ENCODE assay signal across 8 cellular contexts in the genomic region with DNA sequence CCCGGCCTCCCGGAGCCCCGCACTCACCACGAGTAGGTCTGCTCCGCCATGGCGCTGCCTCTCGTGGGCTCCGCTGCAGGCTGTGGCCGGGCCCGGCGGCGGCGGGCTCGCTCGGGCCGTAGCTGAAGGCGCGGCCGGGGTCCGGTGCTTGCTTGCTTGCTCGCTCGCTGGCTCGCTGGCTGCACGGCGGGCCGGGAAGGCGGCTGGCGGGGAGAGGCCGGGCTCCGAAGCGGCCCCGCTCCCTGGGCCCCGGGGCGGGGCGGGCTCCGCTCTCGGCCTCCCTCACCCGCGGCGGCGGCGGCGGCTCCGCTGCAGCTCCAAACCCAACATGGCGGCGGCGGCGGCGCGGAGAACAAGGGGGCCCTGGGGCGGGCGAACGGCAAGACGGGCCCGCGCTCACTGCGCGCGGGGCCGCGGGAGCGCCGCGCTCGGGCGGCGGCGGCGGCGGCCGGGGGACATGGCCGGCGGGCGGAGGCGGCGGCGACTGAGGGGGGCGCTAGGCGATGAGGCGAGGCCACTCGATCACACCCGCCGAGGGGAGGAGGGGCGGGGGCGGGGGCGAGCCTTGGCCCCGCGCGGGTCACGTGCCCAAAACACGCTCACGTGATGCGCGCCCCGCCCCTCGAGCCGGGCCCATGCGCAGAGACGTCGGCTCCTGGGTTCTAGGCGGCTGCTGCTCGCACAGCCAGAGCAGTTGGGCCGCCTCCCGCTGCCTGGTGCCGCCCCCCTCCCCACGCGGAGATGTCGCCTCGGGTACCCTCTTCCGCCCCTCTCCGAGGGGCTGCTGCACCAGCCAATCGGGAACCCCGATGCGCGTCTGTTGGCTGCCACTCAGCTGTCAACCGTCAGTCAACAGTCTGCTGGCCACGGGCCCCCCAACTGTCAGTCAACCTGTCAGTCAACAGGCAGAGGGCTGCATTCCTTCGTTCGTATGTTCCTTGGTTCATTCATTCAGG. TPM values are rescaled to one million over a fixed set of nuclear protein-coding genes. Genes with fewer than 3 reads are reported as not detected.
A peak's percentile ranks its signal among the peaks of the same experiment; 100 is the strongest.
DNase-seq lines count a peak whose midpoint lies in the region; ATAC-seq, FAIRE-seq and TF ChIP-seq lines count a peak whose summit lies in the region.

SPPL3 (minus strand) TSS at position 541 of the 956 bp plus-strand sequence; CDS start at position 50, 491 bp downstream.

- H3K9me3 Mint-ChIP-seq in natural killer cell treated with Interleukin-12 subunit alpha and Interleukin-12 subunit beta and Interleukin-15 and Interleukin-18, amount 100 ng/mL, for 72 hours = no peaks in the 10 kb centered on the region

- peaks cover 20 to 21% of the 10 kb centered on the region in 2 donors for H3K4me1 Mint-ChIP-seq in natural killer cell treated with Interleukin-12 subunit alpha and Interleukin-12 subunit beta and Interleukin-15 and Interleukin-18, amount 100 ng/mL, for 72 hours (ENCODE audit: low read depth in 2 of 2)

- H3K27me3 Mint-ChIP-seq in natural killer cell treated with Interleukin-12 subunit alpha and Interleukin-12 subunit beta and Interleukin-15 and Interleukin-18, amount 100 ng/mL, for 72 hours = no peaks in the 10 kb centered on the region

- peak within 1 kb of the TSS; percentile 97 for H3K4me3 Mint-ChIP-seq in natural killer cell treated with Interleukin-12 subunit alpha and Interleukin-12 subunit beta and Interleukin-15 and Interleukin-18, amount 100 ng/mL, for 72 hours

- peak within 1 kb of the TSS; percentile 74 to 86 for H3K27ac Mint-ChIP-seq in natural killer cell treated with Interleukin-12 subunit alpha and Interleukin-12 subunit beta and Interleukin-15 and Interleukin-18, amount 100 ng/mL, for 72 hours

- no peak for FAIRE-seq in H54 (lab: Jason Lieb, UNC)

- DNase-seq in EH (ENCODE audit: low read depth) = peak; percentile 85
- DNase-seq in H54 (ENCODE audit: insufficient read length, low spot score) = peak; percentile 90
- peak; percentile 91 for DNase-seq in LoVo (ENCODE audit: low spot score)
- peak; percentile 95 for DNase-seq in RPMI8226
- DNase-seq in activated T-helper 9 cell treated with anti-CD3 and anti-CD28 coated beads, Interleukin-2, amount 50 U/mL, for 16 hours (ENCODE audit: low read depth) = peak; percentile 90
- DNase-seq in fibroblast of peridontal ligament (ENCODE audit: extremely low read depth) = peak; percentile 63
- peak; percentile 93 for DNase-seq in natural killer cell treated with Interleukin-12 subunit alpha and Interleukin-12 subunit beta and Interleukin-15 and Interleukin-18, amount 100 ng/mL, for 72 hours (ENCODE audit: low spot score)
- DNase-seq in stimulated activated naive CD4-positive, alpha-beta T cell (lab: John Stamatoyannopoulos, UW) = peak; percentile 76 to 91 (median 84)

- ATAC-seq in natural killer cell treated with Interleukin-12 subunit alpha and Interleukin-12 subunit beta and Interleukin-15 and Interleukin-18, amount 100 ng/mL, for 72 hours = peak; percentile 91 to 93

- no peaks in the 10 kb centered on the region for H3K36me3 Mint-ChIP-seq in natural killer cell treated with Interleukin-12 subunit alpha and Interleukin-12 subunit beta and Interleukin-15 and Interleukin-18, amount 100 ng/mL, for 72 hours

- peak; percentile 67 for TF ChIP-seq POLR2A in H54 (IDR thresholded peaks at IDR 0.05; ENCODE audit: low read depth, low read length)

RNA-seq across cellular contexts. Expression of gene SPPL3, which starts in this region (rescaled TPM):
- 10 to 100 TPM; 21.6 to 31.6 TPM for total RNA-seq in natural killer cell treated with Interleukin-12 subunit alpha and Interleukin-12 subunit beta and Interleukin-15 and Interleukin-18, amount 100 ng/mL, for 72 hours

Comparison
In these comparisons a context has a peak if more than half of its experiments do, and no peak if none do; other contexts are left out.
1. Peak in every context shown above with its lines: DNase-seq and ATAC-seq.